Comparison of ENCODE assay signal across 9 cellular contexts in genomic region chr7:4715385-4715770, GRCh38. TPM values are rescaled to one million over a fixed set of nuclear protein-coding genes. Genes with fewer than 3 reads are reported as not detected.
DNase-seq lines count a peak whose midpoint lies in the region; ATAC-seq and TF ChIP-seq lines count a peak whose summit lies in the region.
"Had no signal": no experiment of that assay in that cellular context is flagged by ENCODE, and none has a peak within 500 bp of the region (broad histone marks: within the 10 kb centered on the region; RNA-seq: fewer than 3 reads in every experiment).

No MANE protein-coding gene starts in this region.

- H3K27ac Mint-ChIP-seq in central memory CD8-positive, alpha-beta T cell (ENCODE audit: low read depth): peak overlapping the region; percentile 65

- H3K27me3 ChIP-seq in tibial nerve: no peaks in the 10 kb centered on the region
- H3K27me3 ChIP-seq: suprapubic skin had no signal

- H3K27ac ChIP-seq in tibial nerve: peak overlapping the region in 2 of 4 donors; percentile 3 to 18
- H3K27ac ChIP-seq: suprapubic skin had no signal

- no peaks in the 10 kb centered on the region for H3K27me3 Mint-ChIP-seq in central memory CD8-positive, alpha-beta T cell

- H3K4me1 ChIP-seq in tibial nerve: peaks cover 0 to 58% (median 20%) of the 10 kb centered on the region in 4 donors

- WGBS in tibial nerve, 2 donors: 34 to 53% methylated on average over 15 of the region's 15 CpGs

- no peak overlapping the region for H3K4me3 Mint-ChIP-seq in central memory CD8-positive, alpha-beta T cell

- peak; percentile 29 to 81 for TF ChIP-seq EP300 in tibial nerve (IDR thresholded peaks at IDR 0.05)

- no peak for TF ChIP-seq CTCF in tibial nerve (IDR thresholded peaks at IDR 0.05)

- peaks cover 7% of the 10 kb centered on the region for H3K36me3 Mint-ChIP-seq in central memory CD8-positive, alpha-beta T cell (ENCODE audit: insufficient read depth)

- peak; percentile 98 for DNase-seq in MV-4-11 (lab: John Stamatoyannopoulos, UW)
- DNase-seq in central memory CD8-positive, alpha-beta T cell (ENCODE audit: low spot score in 2 of 2): no peak
- DNase-seq in medulla oblongata (ENCODE audit: extremely low spot score): peak; percentile 87
- DNase-seq in tibial nerve (ENCODE audit: low spot score in 2 of 2): peak in 1 of 2 donors; percentile 58
- no peak for DNase-seq in NCI-H1092 (lab: John Stamatoyannopoulos, UW)
- DNase-seq: RPMI8226 had no signal

- H3K4me1 Mint-ChIP-seq in central memory CD8-positive, alpha-beta T cell: peaks cover 76% of the 10 kb centered on the region

- no peak overlapping the region for H3K4me3 ChIP-seq in tibial nerve
- H3K4me3 ChIP-seq: suprapubic skin had no signal

- H3K9me3 ChIP-seq in tibial nerve: no peaks in the 10 kb centered on the region
- H3K9me3 ChIP-seq: suprapubic skin had no signal

- ATAC-seq in central memory CD8-positive, alpha-beta T cell (replicated peaks; ENCODE audit: extremely low read depth, poor library complexity, severe bottlenecking): no peak
- ATAC-seq in HG03378 (IDR thresholded peaks at IDR 0.05; ENCODE audit: unreplicated experiment) (no peak), GM21381 (IDR thresholded peaks at IDR 0.05; ENCODE audit: unreplicated experiment) (no peak)

- no peak for TF ChIP-seq POLR2A in tibial nerve (IDR thresholded peaks at IDR 0.05)

- no peaks in the 10 kb centered on the region for H3K9me3 Mint-ChIP-seq in central memory CD8-positive, alpha-beta T cell

- peaks cover 0 to 27% (median 0%) of the 10 kb centered on the region in 3 donors for H3K36me3 ChIP-seq in tibial nerve

RNA-seq across cellular contexts. Expression of gene FOXK1, which starts 33.3 kb away (rescaled TPM):
- total RNA-seq in tibial nerve: 10 to 100 TPM; 24.5 to 47.3 (median 26.4) TPM

Comparison
In these comparisons a context has a peak if more than half of its experiments do, and no peak if none do; other contexts are left out.
1. DNase-seq: peak in MV-4-11 (single experiment) and medulla oblongata (single experiment); none in central memory CD8-positive, alpha-beta T cell (0 of 2) and NCI-H1092 (single experiment).